In genomic region chr5:170377027-170377426, GRCh38 we compare ENCODE assay signal across 4 cellular contexts. TPM values are rescaled to one million over a fixed set of nuclear protein-coding genes. Genes with fewer than 3 reads are reported as not detected.
"Had no signal": no experiment of that assay in that cellular context is flagged by ENCODE, and none has a peak within 500 bp of the region (broad histone marks: within the 10 kb centered on the region; RNA-seq: fewer than 3 reads in every experiment).

No MANE protein-coding gene starts in this region.

- ATAC-seq: GM12878 had no signal

- H3K4me3 ChIP-seq: GM12878 had no signal

- DNase-seq: GDM1, GF-D8 had no signal

RNA-seq across cellular contexts. Expression of gene KCNMB1, which starts 12.1 kb away (rescaled TPM):
- total RNA-seq: G401 had no signal
